Comparison of ENCODE assay signal across 31 cellular contexts in the genomic region with DNA sequence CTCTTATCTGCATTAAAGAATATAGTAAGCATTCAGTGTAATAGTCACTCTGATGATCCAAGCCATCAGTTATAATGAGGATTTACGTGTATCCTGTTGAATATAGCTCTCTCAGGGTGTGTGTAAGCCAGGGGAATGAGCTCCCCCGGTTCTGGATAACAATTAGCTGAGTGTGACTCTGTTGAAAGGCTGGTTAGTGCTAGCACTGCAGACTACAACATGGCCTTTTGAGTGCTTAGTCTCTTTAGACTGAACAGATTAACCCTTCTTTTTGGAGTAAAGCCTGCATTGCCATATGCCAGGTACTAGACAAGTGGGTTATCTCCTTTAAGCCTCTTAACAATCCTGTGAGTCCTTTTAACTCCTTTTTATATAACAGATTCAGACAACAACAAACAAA.
"Had no signal": no experiment of that assay in that cellular context is flagged by ENCODE, and none has a peak within 500 bp of the region (broad histone marks: within the 10 kb centered on the region; RNA-seq: fewer than 3 reads in every experiment).

No MANE protein-coding gene starts in this region.

- H3K36me3 ChIP-seq: brain microvascular endothelial cell, esophagus muscularis mucosa, gastrocnemius medialis, heart left ventricle had no signal

- H3K9me3 Mint-ChIP-seq: activated B cell treated with CpG ODN at 0.5 μM for 24 hours; activated CD8-positive, alpha-beta T cell treated with anti-CD3 and anti-CD28 coated beads for 36 hours; activated T-cell treated with anti-CD3 and anti-CD28 coated beads, Interleukin-2, amount 50 U/mL, for 4 hours; central memory CD8-positive, alpha-beta T cell had no signal

- ATAC-seq: activated CD4-positive, CD25-positive, alpha-beta regulatory T cell treated with anti-CD3 and anti-CD28 coated beads, Interleukin-2, amount 50 U/mL, for 24 hours; activated CD8-positive, alpha-beta T cell treated with anti-CD3 and anti-CD28 coated beads for 36 hours; activated T-cell treated with anti-CD3 and anti-CD28 coated beads, Interleukin-2, amount 50 U/mL, for 4 hours; activated T-helper 17 cell treated with anti-CD3 and anti-CD28 coated beads, Interleukin-2, amount 50 U/mL, for 72 hours; effector memory CD8-positive, alpha-beta T cell; foreskin keratinocyte; gastrocnemius medialis; heart left ventricle; T-cell had no signal

- DNase-seq: activated B cell treated with CpG ODN at 0.5 μM for 24 hours; activated CD4-positive, alpha-beta T cell treated with anti-CD3 and anti-CD28 coated beads for 48 hours; activated CD4-positive, alpha-beta T cell treated with anti-CD3 and anti-CD28 coated beads, Interleukin-2, amount 50 U/mL, for 1 hour; activated CD4-positive, alpha-beta T cell treated with anti-CD3 and anti-CD28 coated beads, Interleukin-2, amount 50 U/mL, for 48 hours; activated CD8-positive, alpha-beta memory T cell treated with anti-CD3 and anti-CD28 coated beads for 24 hours; activated CD8-positive, alpha-beta T cell treated with anti-CD3 and anti-CD28 coated beads for 36 hours; activated effector memory CD4-positive, alpha-beta T cell treated with Interleukin-2 at 50 U/mL for 16 hours; activated gamma-delta T cell treated with Interleukin-2 at 50 U/mL for 16 hours; activated naive CD4-positive, alpha-beta T cell treated with anti-CD3 and anti-CD28 coated beads, Interleukin-2, amount 50 U/mL, for 16 hours; activated naive CD4-positive, alpha-beta T cell treated with Interleukin-2 at 50 U/mL for 16 hours; activated T-cell treated with anti-CD3 and anti-CD28 coated beads, Interleukin-2, amount 50 U/mL, for 4 hours; amniotic stem cell; anterior cingulate cortex; brain microvascular endothelial cell; effector CD4-positive, alpha-beta T cell; effector memory CD8-positive, alpha-beta T cell; erythroblast; foreskin keratinocyte; gastrocnemius medialis; glutamatergic neuron; heart left ventricle; T-cell; T-helper 9 cell had no signal

- H3K4me1 ChIP-seq: esophagus muscularis mucosa, foreskin keratinocyte, heart left ventricle had no signal

- H3K36me3 Mint-ChIP-seq: activated naive CD8-positive, alpha-beta T cell; T-cell had no signal

- H3K27ac ChIP-seq: brain microvascular endothelial cell, coronary artery, esophagus muscularis mucosa, foreskin keratinocyte, gastrocnemius medialis, heart left ventricle had no signal

- H3K27me3 ChIP-seq: brain microvascular endothelial cell, esophagus muscularis mucosa, foreskin keratinocyte, gastrocnemius medialis, heart left ventricle had no signal

- H3K27ac Mint-ChIP-seq: activated B cell treated with CpG ODN at 0.5 μM for 24 hours; activated CD8-positive, alpha-beta T cell treated with anti-CD3 and anti-CD28 coated beads for 36 hours; activated naive CD8-positive, alpha-beta T cell; activated T-helper 17 cell treated with anti-CD3 and anti-CD28 coated beads, Interleukin-2, amount 50 U/mL, for 72 hours; dendritic cell treated with granulocyte-macrophage colony-stimulating factor and Interleukin-4, amounts not matched to agents 40 ng/mL and 50 ng/mL, for 4 days; effector memory CD8-positive, alpha-beta T cell; T-cell; T-helper 1 cell treated with Interleukin-12 subunit alpha and Interleukin-12 subunit beta and Interleukin-4 antibody, amounts not matched to agents 30 μg/mL and 1 μg/mL, for 36 hours had no signal

- H3K4me3 ChIP-seq: coronary artery, esophagus muscularis mucosa, gastrocnemius medialis, heart left ventricle had no signal

- H3K9me3 ChIP-seq: esophagus muscularis mucosa, gastrocnemius medialis had no signal

- H3K4me3 Mint-ChIP-seq: activated B cell treated with CpG ODN at 0.5 μM for 24 hours; activated CD8-positive, alpha-beta T cell treated with anti-CD3 and anti-CD28 coated beads for 36 hours; activated naive CD8-positive, alpha-beta T cell; activated T-cell treated with anti-CD3 and anti-CD28 coated beads, Interleukin-2, amount 50 U/mL, for 4 hours; activated T-helper 17 cell treated with anti-CD3 and anti-CD28 coated beads, Interleukin-2, amount 50 U/mL, for 72 hours; central memory CD8-positive, alpha-beta T cell; dendritic cell treated with granulocyte-macrophage colony-stimulating factor and Interleukin-4, amounts not matched to agents 40 ng/mL and 50 ng/mL, for 4 days; effector memory CD8-positive, alpha-beta T cell; T-cell; T-helper 1 cell treated with Interleukin-12 subunit alpha and Interleukin-12 subunit beta and Interleukin-4 antibody, amounts not matched to agents 30 μg/mL and 1 μg/mL, for 36 hours had no signal

- H3K4me1 Mint-ChIP-seq: activated B cell treated with CpG ODN at 0.5 μM for 24 hours; activated T-helper 17 cell treated with anti-CD3 and anti-CD28 coated beads, Interleukin-2, amount 50 U/mL, for 72 hours; central memory CD8-positive, alpha-beta T cell; T-cell had no signal

- H3K27me3 Mint-ChIP-seq: central memory CD8-positive, alpha-beta T cell; dendritic cell treated with granulocyte-macrophage colony-stimulating factor and Interleukin-4, amounts not matched to agents 40 ng/mL and 50 ng/mL, for 4 days; effector memory CD8-positive, alpha-beta T cell had no signal
